ENCODE assay signal across 8 cellular contexts in the genomic region with DNA sequence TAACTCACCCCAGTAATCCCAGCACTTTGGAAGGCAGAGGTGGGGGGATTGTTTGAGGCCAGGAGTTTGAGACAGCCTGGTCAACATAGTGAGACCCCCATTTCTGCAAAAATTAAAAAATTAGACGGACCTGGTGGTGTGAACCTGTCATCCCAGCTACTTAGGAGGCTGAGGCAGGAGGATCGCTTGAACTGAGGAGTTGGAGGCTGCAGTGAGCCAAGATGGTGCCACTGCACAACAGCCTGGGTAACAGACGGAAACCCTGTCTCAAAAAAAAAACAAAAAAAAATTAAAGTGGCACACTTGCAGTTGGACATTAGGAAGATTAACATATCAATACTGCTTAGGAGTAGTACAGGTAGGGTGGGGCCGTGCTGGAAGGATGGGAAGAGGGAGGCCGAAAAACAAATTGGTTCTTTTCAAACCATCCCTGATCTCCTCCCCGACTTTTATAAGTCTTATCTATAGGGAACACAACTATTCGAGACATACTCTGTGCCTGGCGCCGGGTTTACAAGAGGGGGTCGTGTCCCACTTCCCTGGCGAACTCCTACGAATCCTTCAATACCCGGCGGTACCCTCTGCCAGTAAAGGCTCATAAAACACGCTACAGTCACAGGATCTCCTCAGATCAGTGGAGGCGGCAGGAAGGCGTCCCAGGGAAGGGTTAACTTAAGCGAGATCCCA. TPM values are rescaled to one million over a fixed set of nuclear protein-coding genes. Genes with fewer than 3 reads are reported as not detected.
A peak's percentile ranks its signal among the peaks of the same experiment; 100 is the strongest.
DNase-seq lines count a peak whose midpoint lies in the region; TF ChIP-seq lines count a peak whose summit lies in the region.

No MANE protein-coding gene starts in this region.

- peak overlapping the region; percentile 33 for H4K91ac ChIP-seq in trophoblast cell (ENCODE audit: low read depth, low read length)

- H4K12ac ChIP-seq in trophoblast cell (ENCODE audit: low read depth, low read length) = peak overlapping the region; percentile 4

- H3K79me1 ChIP-seq in trophoblast cell (ENCODE audit: low read length) = no peaks in the 10 kb centered on the region

- peak overlapping the region; percentile 82 for H3K4me3 ChIP-seq in DOHH2 (ENCODE audit: low read length)
- peak overlapping the region; percentile 92 for H3K4me3 ChIP-seq in trophoblast cell (ENCODE audit: low read depth, low read length)

- H3K79me2 ChIP-seq in DOHH2 (ENCODE audit: control insufficient read depth, low read length) (peaks cover 38% of the 10 kb centered on the region), trophoblast cell (ENCODE audit: control insufficient read depth, insufficient read depth, low read length, poor library complexity) (peaks cover 5% of the 10 kb centered on the region)

- H2BK12ac ChIP-seq in trophoblast cell (ENCODE audit: low read length) = no peak overlapping the region

- CTCF ChIA-PET in RWPE1 (lab: Yijun Ruan, JAX) = no interaction called here

- H3K14ac ChIP-seq in trophoblast cell (ENCODE audit: low read length) = peak overlapping the region; percentile 77

- H4K20me1 ChIP-seq in DOHH2 (ENCODE audit: control insufficient read depth, insufficient read depth, low read depth, low read length) = no peaks in the 10 kb centered on the region

- peaks cover 19% of the 10 kb centered on the region for H3K4me1 ChIP-seq in DOHH2 (ENCODE audit: control insufficient read depth, low read length)
- peaks cover 6 to 17% of the 10 kb centered on the region in 2 experiments for H3K4me1 ChIP-seq in trophoblast cell (ENCODE audit: control insufficient read depth in 1 of 2, insufficient read depth in 2 of 2, low read length in 2 of 2)

- WGBS in trophoblast cell (ENCODE audit: extremely low coverage, insufficient coverage, insufficient read length) = no CpG with 5 or more reads among the region's 18 CpGs

- no peaks in the 10 kb centered on the region for H3K9me3 ChIP-seq in DOHH2 (ENCODE audit: control insufficient read depth, insufficient read depth, low read length)
- no peaks in the 10 kb centered on the region for H3K9me3 ChIP-seq in trophoblast cell (ENCODE audit: insufficient read depth, low read depth, low read length)

- peak overlapping the region; percentile 7 for H3K18ac ChIP-seq in trophoblast cell (ENCODE audit: low read length)

- DNase-seq in RWPE1 (ENCODE audit: low spot score) = no peak
- no peak for DNase-seq in epithelial cell of prostate (ENCODE audit: low read depth, low spot score)
- no peak for DNase-seq in trophoblast cell
- DNase-seq in cerebellar nuclear complex (lab: John Stamatoyannopoulos, UW) = no peak
- DNase-seq in activated CD4-positive, CD25-positive, alpha-beta regulatory T cell treated with anti-CD3 and anti-CD28 coated beads, Interleukin-2, amount 50 U/mL, for 72 hours = no peak
- no peak for DNase-seq in UCSD-AML1 (lab: John Stamatoyannopoulos, UW; ENCODE audit: unreplicated experiment)
- no peak for DNase-seq in activated effector memory CD4-positive, alpha-beta T cell treated with anti-CD3 and anti-CD28 coated beads, Interleukin-2, amount 50 U/mL, for 16 hours

- H3K36me3 ChIP-seq in DOHH2 (ENCODE audit: control insufficient read depth, low read length) (peaks cover 19% of the 10 kb centered on the region), trophoblast cell (ENCODE audit: control insufficient read depth in 1 of 2, insufficient read depth in 2 of 2, low read length in 2 of 2) (peaks cover 6% of the 10 kb centered on the region in 2 experiments)

- TF ChIP-seq CTCF in DOHH2 (IDR thresholded peaks at IDR 0.05; ENCODE audit: low read depth, low read length, poor library complexity, severe bottlenecking) = no peak
- TF ChIP-seq CTCF in RWPE1 (conservative IDR thresholded peaks at IDR 0.05; ENCODE audit: low read depth) = no peak

- peak overlapping the region; percentile 93 for H3K9ac ChIP-seq in trophoblast cell (ENCODE audit: low read length)

- peak overlapping the region; percentile 62 for H3K27ac ChIP-seq in DOHH2 (ENCODE audit: low read depth, low read length)
- peak overlapping the region; percentile 88 for H3K27ac ChIP-seq in RWPE1
- H3K27ac ChIP-seq in epithelial cell of prostate = peak overlapping the region; percentile 67
- peak overlapping the region; percentile 29 for H3K27ac ChIP-seq in trophoblast cell (ENCODE audit: low read depth, low read length)

- H3K4me2 ChIP-seq in DOHH2 (ENCODE audit: low read length) = peak overlapping the region; percentile 67
- H3K4me2 ChIP-seq in trophoblast cell (ENCODE audit: low read length) = peak overlapping the region; percentile 81

- H3K4ac ChIP-seq in trophoblast cell (ENCODE audit: low read depth, low read length) = peak overlapping the region; percentile 70

- no peaks in the 10 kb centered on the region for H3K9me2 ChIP-seq in DOHH2 (replicated peaks; ENCODE audit: control insufficient read depth, low read length)

- no peak overlapping the region for H2AK5ac ChIP-seq in trophoblast cell (ENCODE audit: low read length)

- H3K27me3 ChIP-seq in DOHH2 (ENCODE audit: control insufficient read depth, low read length) (no peaks in the 10 kb centered on the region), trophoblast cell (ENCODE audit: insufficient read depth, low read length) (no peaks in the 10 kb centered on the region)

- H3K23ac ChIP-seq in trophoblast cell (ENCODE audit: low read length) = no peak overlapping the region

- H3F3A ChIP-seq in DOHH2 (ENCODE audit: control insufficient read depth, insufficient read depth) = peaks cover 7% of the 10 kb centered on the region

- H2BK5ac ChIP-seq in trophoblast cell (ENCODE audit: low read depth, low read length, poor library complexity) = peak overlapping the region; percentile 50

- POLR2A ChIA-PET in RWPE1 (lab: Yijun Ruan, JAX; ENCODE audit: low non-redundant PET) = no interaction called here

- peak overlapping the region; percentile 50 for H4K8ac ChIP-seq in trophoblast cell (ENCODE audit: low read depth, low read length)

- peak overlapping the region; percentile 12 for H2AFZ ChIP-seq in trophoblast cell (ENCODE audit: insufficient read depth, low read length, poor library complexity)

- no peak overlapping the region for H2BK120ac ChIP-seq in trophoblast cell (ENCODE audit: insufficient read depth, low read length, poor library complexity)

RNA-seq across cellular contexts. Expression of a gene that starts 0.6 kb away (rescaled TPM):
- 46.3 and 49.0 TPM in 2 replicates for polyA plus RNA-seq in trophoblast cell (2013)

RNA-seq across cellular contexts. Expression of a gene that starts 0.9 kb away (rescaled TPM):
- 13.1 and 13.5 TPM in 2 replicates for polyA plus RNA-seq in trophoblast cell (2013)

RNA-seq across cellular contexts. Expression of a gene that starts 8.2 kb away (rescaled TPM):
- polyA plus RNA-seq in trophoblast cell (2013) = 1.2 and 1.3 TPM in 2 replicates

RNA-seq across cellular contexts. Expression of a gene that starts 17.1 kb away (rescaled TPM):
- 11.0 and 11.6 TPM in 2 replicates for polyA plus RNA-seq in trophoblast cell (2013)

RNA-seq across cellular contexts. Expression of a gene that starts 17.3 kb away (rescaled TPM):
- 146 and 149 TPM in 2 replicates for polyA plus RNA-seq in trophoblast cell (2013)

Comparison
In these comparisons a context has a peak if more than half of its experiments do, and no peak if none do; other contexts are left out.
1. H3K27ac ChIP-seq: peak in every context shown above with its lines; median percentile 88 in RWPE1; 67 in epithelial cell of prostate; 62 in DOHH2; 29 in trophoblast cell.